In genomic region chr9:127825319-127826051, GRCh38 we compare ENCODE assay signal across 7 cellular contexts. TPM values are rescaled to one million over a fixed set of nuclear protein-coding genes. Genes with fewer than 3 reads are reported as not detected.
DNase-seq lines count a peak whose midpoint lies in the region; ATAC-seq and TF ChIP-seq lines count a peak whose summit lies in the region.
"Had no signal": no experiment of that assay in that cellular context is flagged by ENCODE, and none has a peak within 500 bp of the region (broad histone marks: within the 10 kb centered on the region; RNA-seq: fewer than 3 reads in every experiment).

No MANE protein-coding gene starts in this region.

- H3K27me3 Mint-ChIP-seq in activated naive CD4-positive, alpha-beta T cell treated with anti-CD3 and anti-CD28 coated beads for 36 hours (ENCODE audit: low read depth), result no peaks in the 10 kb centered on the region

- H3K4me2 ChIP-seq in DOHH2 (ENCODE audit: low read length) (peak overlapping the region; percentile 24; the same call in 1 of the 2 replicates), SK-N-SH (no peak overlapping the region)

- DNase-seq in SK-N-SH, result peak; percentile 80
- no peak for DNase-seq in activated naive CD4-positive, alpha-beta T cell treated with anti-CD3 and anti-CD28 coated beads for 36 hours
- DNase-seq: NCI-H446 treated with DMSO at 0.1 percent for 48 hours had no signal

- H3K4me3 ChIP-seq in DOHH2 (ENCODE audit: low read length), result no peak overlapping the region
- no peak overlapping the region for H3K4me3 ChIP-seq in SK-N-SH (ENCODE audit: low read depth in 2 of 2, low read length in 1 of 2)
- H3K4me3 ChIP-seq in liver (ENCODE audit: low read depth in 1 of 3, low read length in 3 of 3), result no peak overlapping the region

- H3K36me3 Mint-ChIP-seq in activated naive CD4-positive, alpha-beta T cell treated with anti-CD3 and anti-CD28 coated beads for 36 hours (ENCODE audit: low read depth), result peaks cover 2% of the 10 kb centered on the region

- intact Hi-C loops in activated naive CD4-positive, alpha-beta T cell treated with anti-CD3 and anti-CD28 coated beads for 36 hours (cut with micrococcal nuclease), result no loop called here

- H3K27ac ChIP-seq in DOHH2 (ENCODE audit: low read depth, low read length) (no peak overlapping the region), SK-N-SH (ENCODE audit: low read depth in 2 of 2, low read length in 1 of 2) (no peak overlapping the region; a peak in 1 of 4 replicates), liver (ENCODE audit: low read depth in 1 of 2, low read length in 2 of 2) (no peak overlapping the region)

- no peak for TF ChIP-seq RAD21 in SK-N-SH (IDR thresholded peaks at IDR 0.05; ENCODE audit: low read length)
- TF ChIP-seq RAD21 in liver (IDR thresholded peaks at IDR 0.05), result peak; percentile 6 to 67

- TF ChIP-seq CTCF in DOHH2 (IDR thresholded peaks at IDR 0.05; ENCODE audit: low read depth, low read length, poor library complexity, severe bottlenecking) (peak; percentile 70), SK-N-SH (IDR thresholded peaks at IDR 0.05) (peak; percentile 37; the same call in 1 of the 2 replicates), liver (IDR thresholded peaks at IDR 0.05; ENCODE audit: low read depth, low read length, missing input control) (peak; percentile 36)

- H3K27ac Mint-ChIP-seq in activated naive CD4-positive, alpha-beta T cell treated with anti-CD3 and anti-CD28 coated beads for 36 hours, result no peak overlapping the region

- POLR2A ChIA-PET in SK-N-SH (lab: Yijun Ruan, JAX), result interaction anchor here (0.6 kb wide), 1 partner anchor 25 kb away, joined by 3 read pairs; no protein-coding TSS in a partner anchor

- no peak for TF ChIP-seq EP300 in SK-N-SH (IDR thresholded peaks at IDR 0.05; ENCODE audit: borderline replicate concordance in 1 of 2, low read depth in 1 of 2, low read length in 1 of 2)

- H3K36me3 ChIP-seq in DOHH2 (ENCODE audit: control insufficient read depth, low read length) (no peaks in the 10 kb centered on the region), SK-N-SH (replicated peaks in 1 of 2; ENCODE audit: control insufficient read depth in 1 of 2, insufficient read depth in 2 of 2, low read length in 1 of 2) (peaks cover 6 to 13% of the 10 kb centered on the region in 2 experiments), liver (ENCODE audit: control insufficient read depth in 4 of 4, insufficient read depth in 3 of 4, low read depth in 1 of 4, low read length in 3 of 4) (peaks cover 0 to 4% (median under 1%) of the 10 kb centered on the region in 4 donors)

- H3K9me2 ChIP-seq in DOHH2 (replicated peaks; ENCODE audit: control insufficient read depth, low read length) (no peaks in the 10 kb centered on the region), SK-N-SH (no peaks in the 10 kb centered on the region)

- peaks cover 5% of the 10 kb centered on the region; the same call in 1 of the 2 replicates for H3K27me3 ChIP-seq in DOHH2 (ENCODE audit: control insufficient read depth, low read length)
- no peaks in the 10 kb centered on the region for H3K27me3 ChIP-seq in SK-N-SH (ENCODE audit: insufficient read depth)
- no peaks in the 10 kb centered on the region for H3K27me3 ChIP-seq in liver (ENCODE audit: control insufficient read depth in 4 of 4, insufficient read depth in 4 of 4, low read length in 3 of 4)

- ATAC-seq in HG03196 (IDR thresholded peaks at IDR 0.05; ENCODE audit: unreplicated experiment), result no peak
- ATAC-seq in HG03460 (IDR thresholded peaks at IDR 0.05; ENCODE audit: unreplicated experiment), result no peak

- H3K4me3 Mint-ChIP-seq in activated naive CD4-positive, alpha-beta T cell treated with anti-CD3 and anti-CD28 coated beads for 36 hours, result no peak overlapping the region

- H3K4me1 Mint-ChIP-seq in activated naive CD4-positive, alpha-beta T cell treated with anti-CD3 and anti-CD28 coated beads for 36 hours (ENCODE audit: low read depth), result no peaks in the 10 kb centered on the region

- no peaks in the 10 kb centered on the region for H3K9me3 ChIP-seq in DOHH2 (ENCODE audit: control insufficient read depth, insufficient read depth, low read length)
- H3K9me3 ChIP-seq in SK-N-SH, result no peaks in the 10 kb centered on the region
- H3K9me3 ChIP-seq in liver (ENCODE audit: control insufficient read depth in 4 of 4, low read length in 3 of 4), result no peaks in the 10 kb centered on the region

- peaks cover 13% of the 10 kb centered on the region for H3F3A ChIP-seq in DOHH2 (ENCODE audit: control insufficient read depth, insufficient read depth)
- H3F3A ChIP-seq in SK-N-SH (replicated peaks; ENCODE audit: insufficient read depth), result peaks cover 13% of the 10 kb centered on the region

- CTCF ChIA-PET in SK-N-SH (lab: Yijun Ruan, JAX), result interaction anchor here (0.9 to 2.4 kb wide), 6 partner anchors 12 to 68 kb away, joined by 3 to 11 read pairs (median 3); partner anchors contain the start of gene CDK9
- CTCF ChIA-PET in activated naive CD4-positive, alpha-beta T cell treated with anti-CD3 and anti-CD28 coated beads for 36 hours (lab: Charles Lee), result interaction anchor here (0.8 to 1.0 kb wide), 3 partner anchors 13 to 91 kb away, joined by 3 read pairs; partner anchors contain the start of gene TOR2A

- WGBS in SK-N-SH (ENCODE audit: low lambda C conversion rate), result 92% methylated on average over 22 of the region's 42 CpGs
- 36% methylated on average over 42 of the region's 42 CpGs for WGBS in liver

- H3K9ac ChIP-seq in SK-N-SH, result no peak overlapping the region
- H3K9ac ChIP-seq in liver (ENCODE audit: low read depth in 1 of 2, low read length in 2 of 2), result no peak overlapping the region

- H4K20me1 ChIP-seq in DOHH2 (ENCODE audit: control insufficient read depth, insufficient read depth, low read depth, low read length) (no peaks in the 10 kb centered on the region), SK-N-SH (ENCODE audit: insufficient read depth) (no peaks in the 10 kb centered on the region)

- H3K9me3 Mint-ChIP-seq in activated naive CD4-positive, alpha-beta T cell treated with anti-CD3 and anti-CD28 coated beads for 36 hours, result no peaks in the 10 kb centered on the region

- H3K4me1 ChIP-seq in DOHH2 (ENCODE audit: control insufficient read depth, low read length) (peaks cover 3% of the 10 kb centered on the region; the same call in 1 of the 2 replicates), SK-N-SH (ENCODE audit: control insufficient read depth in 1 of 2, insufficient read depth in 2 of 2, low read depth in 1 of 2, low read length in 1 of 2) (peaks cover 0 to 4% of the 10 kb centered on the region in 2 experiments; a peak in 1 of 4 replicates), liver (ENCODE audit: control insufficient read depth in 4 of 4, insufficient read depth in 4 of 4, low read length in 3 of 4) (peaks cover 8 to 21% (median 14%) of the 10 kb centered on the region in 4 donors)

- no peaks in the 10 kb centered on the region for H3K79me2 ChIP-seq in DOHH2 (ENCODE audit: control insufficient read depth, low read length)
- no peaks in the 10 kb centered on the region for H3K79me2 ChIP-seq in SK-N-SH (ENCODE audit: insufficient read depth)

- no peak overlapping the region for H2AFZ ChIP-seq in SK-N-SH (ENCODE audit: low read depth)

TF ChIP-seq in SK-N-SH, 30 proteins besides CTCF, POLR2A, EP300 and RAD21 (continues in another document):
- TF ChIP-seq, protein P1, sequence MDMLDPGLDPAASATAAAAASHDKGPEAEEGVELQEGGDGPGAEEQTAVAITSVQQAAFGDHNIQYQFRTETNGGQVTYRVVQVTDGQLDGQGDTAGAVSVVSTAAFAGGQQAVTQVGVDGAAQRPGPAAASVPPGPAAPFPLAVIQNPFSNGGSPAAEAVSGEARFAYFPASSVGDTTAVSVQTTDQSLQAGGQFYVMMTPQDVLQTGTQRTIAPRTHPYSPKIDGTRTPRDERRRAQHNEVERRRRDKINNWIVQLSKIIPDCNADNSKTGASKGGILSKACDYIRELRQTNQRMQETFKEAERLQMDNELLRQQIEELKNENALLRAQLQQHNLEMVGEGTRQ (IDR thresholded peaks at IDR 0.05; ENCODE audit: borderline replicate concordance, low read depth, low read length), result no peak

TF ChIP-seq in liver, 16 proteins besides CTCF, POLR2A, EP300 and RAD21:
- TF ChIP-seq HNF4G (IDR thresholded peaks at IDR 0.05) (no peak), NR2F2 (IDR thresholded peaks at IDR 0.05) (peak; percentile 20), TAF1 (conservative IDR thresholded peaks at IDR 0.05) (no peak), RXRA (IDR thresholded peaks at IDR 0.05) (peak; percentile 69 to 86), YY1 (IDR thresholded peaks at IDR 0.05) (peak; percentile 16), HNF4A (conservative IDR thresholded peaks at IDR 0.05) (peak; percentile 17 to 21)

RNA-seq across cellular contexts. Expression of gene FPGS, which starts 22.8 kb away (rescaled TPM):
- polyA plus RNA-seq in SK-N-SH (2012; rRNA removed) (82.3 and 82.7 TPM in 2 replicates), liver (10 to 100 TPM; 37.3 to 61.1 TPM)
- polyA plus RNA-seq in SK-N-SH (2012; cell fraction: cytosol; rRNA removed), result 32.6 and 51.9 TPM in 2 replicates
- 183 and 238 TPM in 2 replicates for polyA plus RNA-seq in SK-N-SH (2012; cell fraction: nucleus; rRNA removed)
- total RNA-seq in liver, result 10 to 100 TPM; 20.4 to 48.1 TPM
- total RNA-seq in activated naive CD4-positive, alpha-beta T cell treated with anti-CD3 and anti-CD28 coated beads for 36 hours, result 10 to 100 TPM; 67.8 to 73.0 TPM

RNA-seq across cellular contexts. Expression of gene ENG, which starts 29.0 kb away (rescaled TPM):
- polyA plus RNA-seq in SK-N-SH (2012; rRNA removed) (8.8 and 18.8 TPM in 2 replicates), liver (10 to 100 TPM; 25.0 to 91.3 TPM)
- polyA plus RNA-seq in SK-N-SH (2012; cell fraction: cytosol; rRNA removed), result 8.8 and 16.2 TPM in 2 replicates
- 25.8 and 27.5 TPM in 2 replicates for polyA plus RNA-seq in SK-N-SH (2012; cell fraction: nucleus; rRNA removed)
- total RNA-seq in liver, result 10 to 100 TPM; 12.8 to 23.5 TPM
- 10 to 100 TPM; 10.5 to 11.6 TPM for total RNA-seq in activated naive CD4-positive, alpha-beta T cell treated with anti-CD3 and anti-CD28 coated beads for 36 hours

RNA-seq across cellular contexts. Expression of gene CDK9, which starts 39.7 kb away (rescaled TPM):
- polyA plus RNA-seq in SK-N-SH (2012; rRNA removed) (82.7 and 108 TPM in 2 replicates), liver (10 to 100 TPM; 32.4 to 41.4 TPM)
- polyA plus RNA-seq in SK-N-SH (2012; cell fraction: cytosol; rRNA removed), result 55.0 and 77.8 TPM in 2 replicates
- 210 and 240 TPM in 2 replicates for polyA plus RNA-seq in SK-N-SH (2012; cell fraction: nucleus; rRNA removed)
- 10 to 100 TPM; 31.8 to 41.2 TPM for total RNA-seq in liver
- total RNA-seq in activated naive CD4-positive, alpha-beta T cell treated with anti-CD3 and anti-CD28 coated beads for 36 hours, result 10 to 100 TPM; 64.6 to 73.6 TPM

RNA-seq across cellular contexts. Expression of gene SH2D3C, which starts 47.0 kb away (rescaled TPM):
- polyA plus RNA-seq in SK-N-SH (2012; rRNA removed) (0.15 and 0.52 TPM in 2 replicates), liver (1 to 10 TPM; 2.2 to 3.1 TPM)
- polyA plus RNA-seq in SK-N-SH (2012; cell fraction: cytosol; rRNA removed), result 0.14 and 0.34 TPM in 2 replicates
- 0.30 and 0.31 TPM in 2 replicates for polyA plus RNA-seq in SK-N-SH (2012; cell fraction: nucleus; rRNA removed)
- total RNA-seq in liver, result 1 to 10 TPM; 4.8 to 5.1 TPM
- 10 to 100 TPM; 27.2 to 27.3 TPM for total RNA-seq in activated naive CD4-positive, alpha-beta T cell treated with anti-CD3 and anti-CD28 coated beads for 36 hours

RNA-seq across cellular contexts. Expression of gene AK1, which starts 52.0 kb away (rescaled TPM):
- polyA plus RNA-seq in SK-N-SH (2012; rRNA removed) (103 and 125 TPM in 2 replicates), liver (10 to 100 TPM; 40.4 to 78.3 TPM)
- 65.8 and 85.2 TPM in 2 replicates for polyA plus RNA-seq in SK-N-SH (2012; cell fraction: cytosol; rRNA removed)
- 98.3 and 147 TPM in 2 replicates for polyA plus RNA-seq in SK-N-SH (2012; cell fraction: nucleus; rRNA removed)
- total RNA-seq in liver, result 10 to 100 TPM; 10.6 to 18.7 TPM
- 10 to 100 TPM; 11.8 to 11.9 TPM for total RNA-seq in activated naive CD4-positive, alpha-beta T cell treated with anti-CD3 and anti-CD28 coated beads for 36 hours
